ENCODE assay signal across 8 cellular contexts in the genomic region with DNA sequence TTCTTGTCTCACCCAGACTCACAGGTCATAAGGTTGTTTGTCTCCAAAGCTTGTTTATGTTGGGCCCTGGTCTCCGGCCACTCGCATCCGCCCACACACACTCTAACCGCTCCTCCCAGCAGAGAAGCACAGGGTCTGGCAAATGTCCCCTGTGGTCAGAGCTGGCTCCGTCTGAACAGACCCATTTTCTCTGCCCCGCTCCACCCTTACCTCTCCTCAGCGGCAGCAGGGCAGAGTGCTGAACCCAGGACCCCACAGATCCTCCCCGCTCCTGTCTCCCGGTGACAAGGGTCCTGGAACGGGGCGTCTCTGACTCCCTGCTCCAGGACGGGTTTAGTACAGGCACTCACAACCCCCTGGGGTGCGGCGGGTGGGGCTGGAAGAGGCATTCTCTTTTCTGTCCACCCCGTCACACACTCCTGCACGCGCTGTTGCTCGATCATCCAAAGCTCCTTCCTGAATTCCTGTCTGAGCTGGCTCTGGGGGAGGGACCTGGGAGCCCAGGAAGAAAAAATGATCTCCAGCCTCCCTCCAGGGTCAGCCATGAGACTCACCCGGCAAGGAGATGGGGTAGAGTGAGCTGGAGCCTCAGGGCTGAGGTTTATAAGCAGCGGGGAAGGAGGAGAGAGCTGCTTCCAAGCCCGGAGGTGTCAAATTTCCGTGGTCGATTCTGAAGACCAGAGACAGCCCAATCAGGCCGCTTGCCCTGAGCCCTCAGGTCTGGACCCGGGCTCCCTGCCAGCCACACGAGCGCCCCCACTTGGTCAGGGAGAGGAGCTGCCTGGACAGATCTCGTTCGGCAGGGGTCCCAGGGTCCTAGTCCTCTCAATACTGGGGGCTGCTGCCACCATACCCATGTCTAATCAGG. TPM values are rescaled to one million over a fixed set of nuclear protein-coding genes. Genes with fewer than 3 reads are reported as not detected.
DNase-seq lines count a peak whose midpoint lies in the region; ATAC-seq and TF ChIP-seq lines count a peak whose summit lies in the region.

A gene (minus strand): TSS at position 577 of the 868 bp plus-strand sequence. CDS start 1,033 bp downstream, outside the sequence.

- peak; percentile 97 for DNase-seq in Caki2 (ENCODE audit: low read depth)
- peak; percentile 29 to 84 (median 71) for DNase-seq in Peyer's patch
- DNase-seq in dermis blood vessel endothelial cell = peak; percentile 97
- DNase-seq in left colon = peak; percentile 74 to 85
- peak; percentile 28 for DNase-seq in stimulated activated naive CD8-positive, alpha-beta T cell treated with anti-CD3 and anti-CD28 coated beads, Interleukin-15, Interleukin-2, amounts not matched to agents 100 U/mL and 50 U/mL, for 24 hours
- DNase-seq in putamen (ENCODE audit: low spot score) = no peak

- intact Hi-C loops in left colon (cut with DNase I, micrococcal nuclease) = no loop called here

- H3K9ac ChIP-seq in HUES64 (ENCODE audit: low read depth, low read length) = peak within 1 kb of the TSS; percentile 77

- in situ Hi-C loops in Caki2 (cut with HindIII; ENCODE audit: low pct_unique_long_range_greater_than_20kb, low sequenced_read_pairs) = no loop called here

- peaks cover 15% of the 10 kb centered on the region for H3K4me1 ChIP-seq in HUES64 (ENCODE audit: insufficient read depth, low read length)
- peaks cover 0 to 30% (median 3%) of the 10 kb centered on the region in 4 donors for H3K4me1 ChIP-seq in Peyer's patch

- H3K27me3 ChIP-seq in HUES64 (ENCODE audit: insufficient read depth, low read length) (no peaks in the 10 kb centered on the region), Peyer's patch (no peaks in the 10 kb centered on the region)

- peak in 4 of 6 experiments; percentile 36 to 73 (median 62) for TF ChIP-seq CTCF in Peyer's patch (IDR thresholded peaks at IDR 0.05)

- peak; percentile 26 to 56 for TF ChIP-seq POLR2A in Peyer's patch (IDR thresholded peaks at IDR 0.05)

- WGBS in HUES64 = 4% methylated on average over 29 of the region's 29 CpGs

- peak within 1 kb of the TSS; percentile 75 for H3K4me3 ChIP-seq in HUES64 (ENCODE audit: low read length)
- H3K4me3 ChIP-seq in Peyer's patch = peak within 1 kb of the TSS; percentile 35 to 55 (median 44)

- ATAC-seq in left colon (peak; percentile 76), HG03354 (IDR thresholded peaks at IDR 0.05; ENCODE audit: poor library complexity, severe bottlenecking, unreplicated experiment) (no peak)
- peak; percentile 14 for ATAC-seq in stimulated activated naive CD8-positive, alpha-beta T cell treated with anti-CD3 and anti-CD28 coated beads, Interleukin-15, Interleukin-2, amounts not matched to agents 100 U/mL and 50 U/mL, for 24 hours

- peaks cover 14% of the 10 kb centered on the region for H3K36me3 ChIP-seq in HUES64 (ENCODE audit: insufficient read depth, low read length)
- H3K36me3 ChIP-seq in Peyer's patch = peaks cover 0 to 4% (median 0%) of the 10 kb centered on the region in 3 donors

- no peaks in the 10 kb centered on the region for H3K9me3 ChIP-seq in HUES64 (ENCODE audit: insufficient read depth, low read depth, low read length)
- no peaks in the 10 kb centered on the region for H3K9me3 ChIP-seq in Peyer's patch

- H3K27ac ChIP-seq in HUES64 (ENCODE audit: low read depth, low read length) = peak within 1 kb of the TSS; percentile 76
- peak within 1 kb of the TSS; percentile 61 to 85 (median 76) for H3K27ac ChIP-seq in Peyer's patch

RNA-seq across cellular contexts. Expression of the gene that starts here (rescaled TPM):
- 155 and 171 TPM in 2 replicates for total RNA-seq in Caki2 (2014; rRNA removed; shearing (Covaris generic); ENCODE audit: low replicate concordance)
- polyA plus RNA-seq in HUES64 (2013, experiment 1 of 2) = 85.9 TPM
- polyA plus RNA-seq in HUES64 (2013, experiment 2 of 2) = 111 TPM
- total RNA-seq in Peyer's patch (100 to 1,000 TPM in 1 of 4 donors, 10 to 100 TPM in 3; 49.5 to 185 (median 52.9) TPM), dermis blood vessel endothelial cell (39.0 and 91.7 TPM in 2 replicates), left colon (10 to 100 TPM; 46.2 to 59.1 TPM)
